ENCODE assay signal across 8 cellular contexts in the genomic region with DNA sequence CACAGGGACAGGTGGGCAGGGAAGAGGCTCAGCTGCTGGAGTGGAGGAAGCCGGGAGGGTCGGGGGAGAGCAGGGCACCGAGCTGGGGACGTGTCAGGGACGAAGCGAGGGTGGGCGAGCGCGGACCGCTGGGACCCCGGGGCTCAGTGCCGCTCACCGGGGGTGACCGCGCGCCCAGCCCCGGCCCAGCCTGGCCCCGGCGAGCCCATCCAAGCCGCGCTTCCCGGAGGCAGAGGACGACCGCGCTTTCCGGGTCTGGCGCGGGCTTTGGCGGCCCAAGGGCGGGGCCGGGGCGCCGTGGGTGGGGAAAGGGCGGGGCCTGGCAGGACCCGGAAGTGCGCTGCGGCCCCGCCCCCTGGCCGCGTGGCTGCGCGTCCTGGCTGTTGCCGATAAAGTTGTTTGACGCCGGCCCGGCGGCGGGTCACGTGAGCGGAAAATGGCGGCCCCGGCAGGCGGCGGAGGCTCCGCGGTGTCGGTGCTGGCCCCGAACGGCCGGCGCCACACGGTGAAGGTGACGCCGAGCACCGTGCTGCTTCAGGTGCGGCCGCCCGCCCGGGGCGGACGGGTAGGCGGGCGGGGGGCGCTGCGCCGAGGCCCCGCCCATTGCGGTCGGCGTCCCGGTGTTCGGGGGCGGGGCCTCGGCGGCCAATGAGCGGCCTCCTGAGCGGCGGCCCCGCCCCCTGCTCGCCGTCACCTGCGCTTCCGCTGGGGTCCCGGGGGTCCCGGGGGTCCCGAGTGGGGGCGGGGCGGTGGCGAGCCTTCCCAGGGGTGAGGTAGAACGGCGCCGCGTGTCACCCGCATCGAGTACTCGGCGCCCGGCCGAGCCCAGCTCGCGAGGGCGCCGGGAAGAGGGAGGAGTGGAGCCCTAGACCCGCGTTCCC. TPM values are rescaled to one million over a fixed set of nuclear protein-coding genes. Genes with fewer than 3 reads are reported as not detected.
DNase-seq lines count a peak whose midpoint lies in the region; ATAC-seq and TF ChIP-seq lines count a peak whose summit lies in the region.

A gene with protein sequence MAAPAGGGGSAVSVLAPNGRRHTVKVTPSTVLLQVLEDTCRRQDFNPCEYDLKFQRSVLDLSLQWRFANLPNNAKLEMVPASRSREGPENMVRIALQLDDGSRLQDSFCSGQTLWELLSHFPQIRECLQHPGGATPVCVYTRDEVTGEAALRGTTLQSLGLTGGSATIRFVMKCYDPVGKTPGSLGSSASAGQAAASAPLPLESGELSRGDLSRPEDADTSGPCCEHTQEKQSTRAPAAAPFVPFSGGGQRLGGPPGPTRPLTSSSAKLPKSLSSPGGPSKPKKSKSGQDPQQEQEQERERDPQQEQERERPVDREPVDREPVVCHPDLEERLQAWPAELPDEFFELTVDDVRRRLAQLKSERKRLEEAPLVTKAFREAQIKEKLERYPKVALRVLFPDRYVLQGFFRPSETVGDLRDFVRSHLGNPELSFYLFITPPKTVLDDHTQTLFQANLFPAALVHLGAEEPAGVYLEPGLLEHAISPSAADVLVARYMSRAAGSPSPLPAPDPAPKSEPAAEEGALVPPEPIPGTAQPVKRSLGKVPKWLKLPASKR (plus strand): TSS at position 419 of the 881 bp plus-strand sequence. CDS start 18 bp downstream, at position 437.

- H3K9me3 ChIP-seq in HAP-1, result 0 out of 2 replicates have a peak, but pooled peaks cover 5% of the 10 kb centered on the region
- no peaks in the 10 kb centered on the region for H3K9me3 ChIP-seq in MM.1S (replicated peaks; ENCODE audit: insufficient read depth, low read length)
- H3K9me3 ChIP-seq in suprapubic skin, result no peaks in the 10 kb centered on the region

- peak; percentile 54 for DNase-seq in GF-D8 (lab: John Stamatoyannopoulos, UW)
- peak; percentile 65 to 92 for DNase-seq in HAP-1 (ENCODE audit: low spot score in 2 of 2)
- DNase-seq in MM.1S, result peak; percentile 88
- DNase-seq in activated naive CD4-positive, alpha-beta T cell treated with anti-CD3 and anti-CD28 coated beads, Interleukin-2, amount 50 U/mL, for 16 hours, result peak; percentile 90
- DNase-seq in glomerular endothelial cell (ENCODE audit: extremely low read depth, low read depth, low spot score), result peak; percentile 5
- peak; percentile 58 for DNase-seq in omental fat pad (ENCODE audit: low spot score)
- DNase-seq in suprapubic skin (ENCODE audit: low spot score in 2 of 2), result peak; percentile 93

- in situ Hi-C loops in HAP-1 (cut with MboI; ENCODE audit: low sequenced_read_pairs), result no loop called here

- ATAC-seq in SK-N-SH treated with all-trans-retinoic acid at 6 μM for 48 hours (peak; percentile 89), omental fat pad (ENCODE audit: low FRiP score) (peak; percentile 94)

- peaks cover 9% of the 10 kb centered on the region; the same call in 1 of the 2 replicates for H3K79me2 ChIP-seq in MM.1S (ENCODE audit: low read length)

- 2% methylated on average over 17 of the region's 115 CpGs for WGBS in suprapubic skin

- H4K20me1 ChIP-seq in MM.1S (ENCODE audit: insufficient read depth, low read length), result no peaks in the 10 kb centered on the region

- no peaks in the 10 kb centered on the region for H3K9me2 ChIP-seq in MM.1S (replicated peaks; ENCODE audit: insufficient read depth, low read length)

- TF ChIP-seq CTCF in MM.1S (IDR thresholded peaks at IDR 0.05; ENCODE audit: low read length), result no peak
- no peak for TF ChIP-seq CTCF in omental fat pad (IDR thresholded peaks at IDR 0.05)
- no peak for TF ChIP-seq CTCF in suprapubic skin (IDR thresholded peaks at IDR 0.05)

- H3K4me3 ChIP-seq in HAP-1 (peak within 1 kb of the TSS; percentile 82), MM.1S (ENCODE audit: low read length) (peak within 1 kb of the TSS; percentile 87), suprapubic skin (peak within 1 kb of the TSS; percentile 79)

- H3F3A ChIP-seq in MM.1S (ENCODE audit: insufficient read depth, low read length), result peaks cover 11% of the 10 kb centered on the region; the same call in 1 of the 2 replicates

- peak within 1 kb of the TSS; percentile 73 for H3K9ac ChIP-seq in MM.1S (ENCODE audit: low read length)

- peaks cover 6% of the 10 kb centered on the region for H3K4me1 ChIP-seq in HAP-1
- peaks cover 13% of the 10 kb centered on the region for H3K4me1 ChIP-seq in MM.1S (ENCODE audit: low read length)
- peaks cover 20% of the 10 kb centered on the region for H3K4me1 ChIP-seq in suprapubic skin

- H3K4me2 ChIP-seq in MM.1S (ENCODE audit: low read depth, low read length), result peak within 1 kb of the TSS; percentile 89

- H3K27me3 ChIP-seq in HAP-1 (ENCODE audit: low read depth) (no peaks in the 10 kb centered on the region), MM.1S (replicated peaks; ENCODE audit: insufficient read depth, low read length) (peaks cover 12% of the 10 kb centered on the region), suprapubic skin (no peaks in the 10 kb centered on the region)

- TF ChIP-seq POLR2A in suprapubic skin (IDR thresholded peaks at IDR 0.05), result peak; percentile 55 to 60

- H2AFZ ChIP-seq in MM.1S (ENCODE audit: low read length), result peak within 1 kb of the TSS; percentile 71

- H3K36me3 ChIP-seq in HAP-1 (replicated peaks), result peaks cover 14% of the 10 kb centered on the region
- H3K36me3 ChIP-seq in MM.1S (replicated peaks; ENCODE audit: insufficient read depth, low read length), result no peaks in the 10 kb centered on the region
- H3K36me3 ChIP-seq in suprapubic skin, result peaks cover 9% of the 10 kb centered on the region

- no peak for TF ChIP-seq EP300 in suprapubic skin (IDR thresholded peaks at IDR 0.05)

- H3K27ac ChIP-seq in MM.1S (ENCODE audit: low read length) (peak within 1 kb of the TSS; percentile 38; the same call in 1 of the 2 replicates), suprapubic skin (peak within 1 kb of the TSS; percentile 93)

TF ChIP-seq in SK-N-SH treated with all-trans-retinoic acid at 6 μM for 48 hours, 23 proteins besides CTCF, POLR2A, EP300 and RAD21:
- no peak for TF ChIP-seq ZFP30 (CRISPR knock-in tag; IDR thresholded peaks at IDR 0.05)
- no peak for TF ChIP-seq PPARA (CRISPR knock-in tag; IDR thresholded peaks at IDR 0.05; ENCODE audit: borderline replicate concordance)
- no peak for TF ChIP-seq TOX (CRISPR knock-in tag; IDR thresholded peaks at IDR 0.05; ENCODE audit: borderline replicate concordance)
- no peak for TF ChIP-seq TCF4 (CRISPR knock-in tag; IDR thresholded peaks at IDR 0.05; ENCODE audit: borderline replicate concordance)
- TF ChIP-seq ZNF8 (CRISPR knock-in tag; IDR thresholded peaks at IDR 0.05), result no peak
- TF ChIP-seq BACH2 (CRISPR knock-in tag; IDR thresholded peaks at IDR 0.05; ENCODE audit: borderline replicate concordance), result 0 out of 2 replicates have a peak, but pooled peaks have one; percentile 51
- TF ChIP-seq ESRRG (CRISPR knock-in tag; IDR thresholded peaks at IDR 0.05), result no peak
- TF ChIP-seq ZC3H10 (CRISPR knock-in tag; IDR thresholded peaks at IDR 0.05), result peak; percentile 45; the same call in 1 of the 2 replicates
- TF ChIP-seq CSDC2 (CRISPR knock-in tag; IDR thresholded peaks at IDR 0.05), result no peak
- TF ChIP-seq ZNF70 (CRISPR knock-in tag; IDR thresholded peaks at IDR 0.05), result peak; percentile 50; the same call in 1 of the 2 replicates
- TF ChIP-seq, protein P1, sequence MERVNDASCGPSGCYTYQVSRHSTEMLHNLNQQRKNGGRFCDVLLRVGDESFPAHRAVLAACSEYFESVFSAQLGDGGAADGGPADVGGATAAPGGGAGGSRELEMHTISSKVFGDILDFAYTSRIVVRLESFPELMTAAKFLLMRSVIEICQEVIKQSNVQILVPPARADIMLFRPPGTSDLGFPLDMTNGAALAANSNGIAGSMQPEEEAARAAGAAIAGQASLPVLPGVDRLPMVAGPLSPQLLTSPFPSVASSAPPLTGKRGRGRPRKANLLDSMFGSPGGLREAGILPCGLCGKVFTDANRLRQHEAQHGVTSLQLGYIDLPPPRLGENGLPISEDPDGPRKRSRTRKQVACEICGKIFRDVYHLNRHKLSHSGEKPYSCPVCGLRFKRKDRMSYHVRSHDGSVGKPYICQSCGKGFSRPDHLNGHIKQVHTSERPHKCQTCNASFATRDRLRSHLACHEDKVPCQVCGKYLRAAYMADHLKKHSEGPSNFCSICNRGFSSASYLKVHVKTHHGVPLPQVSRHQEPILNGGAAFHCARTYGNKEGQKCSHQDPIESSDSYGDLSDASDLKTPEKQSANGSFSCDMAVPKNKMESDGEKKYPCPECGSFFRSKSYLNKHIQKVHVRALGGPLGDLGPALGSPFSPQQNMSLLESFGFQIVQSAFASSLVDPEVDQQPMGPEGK (CRISPR knock-in tag; IDR thresholded peaks at IDR 0.05; ENCODE audit: borderline replicate concordance), result no peak
- TF ChIP-seq ZFP3 (CRISPR knock-in tag; IDR thresholded peaks at IDR 0.05), result no peak
TF ChIP-seq in SK-N-SH treated with all-trans-retinoic acid at 6 μM for 48 hours: peak in this region for 3.

RNA-seq across cellular contexts. Expression of the gene that starts here (rescaled TPM):
- total RNA-seq in glomerular endothelial cell, result 21.8 and 25.1 TPM in 2 replicates
- total RNA-seq in omental fat pad, result 10 to 100 TPM; 12.6 to 24.3 (median 15.1) TPM
- total RNA-seq in suprapubic skin, result 10 to 100 TPM; 17.9 to 25.6 (median 21.6) TPM

Comparison
In these comparisons a context has a peak if more than half of its experiments do, and no peak if none do; other contexts are left out.
1. Peak in every context shown above with its lines: DNase-seq, ATAC-seq, H3K4me3 ChIP-seq and H3K27ac ChIP-seq.
2. DNase-seq: peak in every context shown above with its lines; median percentile 93 in suprapubic skin; 90 in activated naive CD4-positive, alpha-beta T cell treated with anti-CD3 and anti-CD28 coated beads, Interleukin-2, amount 50 U/mL, for 16 hours; 88 in MM.1S; 78 in HAP-1; 58 in omental fat pad; 54 in GF-D8; 5 in glomerular endothelial cell.